8 cellular contexts compared by ENCODE assay signal in the genomic region with DNA sequence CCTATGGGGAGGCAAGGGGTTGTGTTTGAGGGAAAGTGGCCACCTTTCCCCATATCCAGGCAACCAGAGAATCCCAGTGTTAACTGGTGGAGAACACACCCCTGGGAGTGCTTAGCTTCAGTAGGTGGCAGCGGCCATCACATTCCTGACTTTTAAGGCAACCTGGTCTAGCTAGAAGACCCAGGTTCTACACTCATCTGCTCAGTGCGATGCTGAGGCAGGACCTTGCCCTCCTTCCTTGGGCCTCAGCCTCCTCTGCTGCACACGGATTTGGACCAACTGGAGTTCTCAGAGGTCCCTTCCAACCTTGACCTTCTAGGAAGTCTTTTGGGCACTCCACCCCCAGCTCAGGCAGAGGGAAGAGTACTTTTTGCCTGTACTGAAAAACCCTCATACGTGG. TPM values are rescaled to one million over a fixed set of nuclear protein-coding genes. Genes with fewer than 3 reads are reported as not detected.
DNase-seq lines count a peak whose midpoint lies in the region; ATAC-seq, FAIRE-seq and TF ChIP-seq lines count a peak whose summit lies in the region.

No MANE protein-coding gene starts in this region.

- H3K9me1 ChIP-seq in endothelial cell of umbilical vein (replicated peaks; ENCODE audit: control insufficient read depth, extremely low read depth, insufficient read depth, low read length): no peaks in the 10 kb centered on the region

- peak; percentile 10 for TF ChIP-seq POLR2A in endothelial cell of umbilical vein (IDR thresholded peaks at IDR 0.05; ENCODE audit: low read depth, low read length)

- H3F3A ChIP-seq in DOHH2 (ENCODE audit: control insufficient read depth, insufficient read depth) (peaks cover 32% of the 10 kb centered on the region), SU-DHL-6 (ENCODE audit: insufficient read depth) (peaks cover 70% of the 10 kb centered on the region)

- H3K9me2 ChIP-seq in DOHH2 (replicated peaks; ENCODE audit: control insufficient read depth, low read length) (no peaks in the 10 kb centered on the region), SU-DHL-6 (replicated peaks; ENCODE audit: insufficient read depth, low read length) (no peaks in the 10 kb centered on the region)

- H2AFZ ChIP-seq in SU-DHL-6 (ENCODE audit: low read depth, low read length, severe bottlenecking) (no peak overlapping the region), endothelial cell of umbilical vein (ENCODE audit: low read depth, low read length) (no peak overlapping the region)

- H4K20me1 ChIP-seq in DOHH2 (ENCODE audit: control insufficient read depth, insufficient read depth, low read depth, low read length) (peaks cover 3% of the 10 kb centered on the region; the same call in 1 of the 2 replicates), SU-DHL-6 (ENCODE audit: low read depth, low read length) (no peaks in the 10 kb centered on the region; the same call in 1 of the 2 replicates), endothelial cell of umbilical vein (replicated peaks; ENCODE audit: control insufficient read depth, extremely low read depth, insufficient read depth, low read length) (no peaks in the 10 kb centered on the region)

- CTCF ChIA-PET in endothelial cell of umbilical vein (lab: Charles Lee): interaction anchor here (0.7 to 8.5 kb wide), 11 partner anchors 9 to 151 kb away, joined by 3 to 149 read pairs (median 9); a partner anchor contains a TSS

- H3K79me2 ChIP-seq in DOHH2 (ENCODE audit: control insufficient read depth, low read length) (peaks cover 81% of the 10 kb centered on the region), SU-DHL-6 (ENCODE audit: insufficient read depth, low read length) (peaks cover 48% of the 10 kb centered on the region), endothelial cell of umbilical vein (ENCODE audit: control insufficient read depth, insufficient read depth, low read length) (peaks cover 47% of the 10 kb centered on the region)

- peak overlapping the region; percentile 76 for H3K4me2 ChIP-seq in DOHH2 (ENCODE audit: low read length)
- H3K4me2 ChIP-seq in SU-DHL-6 (ENCODE audit: low read depth, low read length, poor library complexity, severe bottlenecking): peak overlapping the region; percentile 68
- H3K4me2 ChIP-seq in endothelial cell of umbilical vein (ENCODE audit: insufficient read depth, low read length): no peak overlapping the region

- no peak for ATAC-seq in GM21529 (IDR thresholded peaks at IDR 0.05; ENCODE audit: unreplicated experiment)

- DNase-seq in endothelial cell of umbilical vein (ENCODE audit: low read depth, low spot score): no peak
- no peak for DNase-seq in skeletal muscle cell (ENCODE audit: low read depth)
- DNase-seq in cortex of kidney (lab: John Stamatoyannopoulos, UW): no peak
- no peak for DNase-seq in NCI-H446 (lab: John Stamatoyannopoulos, UW)
- no peak for DNase-seq in AG08396 (ENCODE audit: low spot score)

- peaks cover 79% of the 10 kb centered on the region for H3K36me3 ChIP-seq in DOHH2 (ENCODE audit: control insufficient read depth, low read length)
- peaks cover 14% of the 10 kb centered on the region; the same call in 1 of the 2 replicates for H3K36me3 ChIP-seq in SU-DHL-6 (ENCODE audit: low read length)
- peaks cover 17 to 27% of the 10 kb centered on the region in 2 experiments for H3K36me3 ChIP-seq in endothelial cell of umbilical vein (ENCODE audit: control insufficient read depth in 2 of 2, extremely low read depth in 1 of 2, insufficient read depth in 2 of 2, low read length in 2 of 2)

- FAIRE-seq in endothelial cell of umbilical vein (lab: Jason Lieb, UNC): no peak

- H3K27ac ChIP-seq in DOHH2 (ENCODE audit: low read depth, low read length) (peak overlapping the region; percentile 86), SU-DHL-6 (ENCODE audit: low read depth, low read length) (peak overlapping the region; percentile 83), endothelial cell of umbilical vein (ENCODE audit: insufficient read depth, low read depth, low read length) (no peak overlapping the region)

- no peaks in the 10 kb centered on the region for H3K27me3 ChIP-seq in DOHH2 (ENCODE audit: control insufficient read depth, low read length)
- no peaks in the 10 kb centered on the region for H3K27me3 ChIP-seq in SU-DHL-6 (ENCODE audit: low read length)
- no peaks in the 10 kb centered on the region for H3K27me3 ChIP-seq in endothelial cell of umbilical vein (ENCODE audit: control insufficient read depth in 2 of 2, insufficient read depth in 2 of 2, low read length in 2 of 2)

- dilution Hi-C loops in endothelial cell of umbilical vein (cut with MboI; ENCODE audit: extremely low pct_ligation_motif_present, low sequenced_read_pairs): no loop called here

- H3K4me3 ChIP-seq in DOHH2 (ENCODE audit: low read length): peak overlapping the region; percentile 95
- no peak overlapping the region for H3K4me3 ChIP-seq in SU-DHL-6 (ENCODE audit: insufficient read depth, low read length, poor library complexity, severe bottlenecking)
- no peak overlapping the region for H3K4me3 ChIP-seq in endothelial cell of umbilical vein (replicated peaks in 1 of 3; ENCODE audit: insufficient read depth in 1 of 3, low read depth in 1 of 3, low read length in 3 of 3)
- H3K4me3 ChIP-seq in skeletal muscle cell (ENCODE audit: low read depth, low read length): peak overlapping the region; percentile 97

- H3K9me3 ChIP-seq in DOHH2 (ENCODE audit: control insufficient read depth, insufficient read depth, low read length): no peaks in the 10 kb centered on the region
- no peaks in the 10 kb centered on the region for H3K9me3 ChIP-seq in SU-DHL-6 (ENCODE audit: insufficient read depth, low read length)
- no peaks in the 10 kb centered on the region for H3K9me3 ChIP-seq in endothelial cell of umbilical vein (replicated peaks; ENCODE audit: control insufficient read depth, insufficient read depth, low read length)

- BruUV-seq in endothelial cell of umbilical vein (replicated peaks; lab: Mats Ljungman, UMichigan): no TSS peak

- intact Hi-C loops in endothelial cell of umbilical vein (cut with micrococcal nuclease): no loop called here

- TF ChIP-seq CTCF in DOHH2 (IDR thresholded peaks at IDR 0.05; ENCODE audit: low read depth, low read length, poor library complexity, severe bottlenecking) (no peak), SU-DHL-6 (IDR thresholded peaks at IDR 0.05; ENCODE audit: insufficient read depth, low read length, poor library complexity, severe bottlenecking) (no peak), endothelial cell of umbilical vein (IDR thresholded peaks at IDR 0.05; ENCODE audit: extremely low read depth in 1 of 2, insufficient read depth in 1 of 2, low read depth in 1 of 2, low read length in 2 of 2) (no peak)

- POLR2A ChIA-PET in endothelial cell of umbilical vein (lab: Charles Lee): interaction anchor here (1.2 kb wide), 1 partner anchor 17 kb away, joined by 3 read pairs; a partner anchor contains a TSS

- H3K4me1 ChIP-seq in DOHH2 (ENCODE audit: control insufficient read depth, low read length) (peaks cover 78% of the 10 kb centered on the region), endothelial cell of umbilical vein (ENCODE audit: control insufficient read depth, extremely low read depth, insufficient read depth, low read length) (peaks cover 34% of the 10 kb centered on the region)

- H3K9ac ChIP-seq in SU-DHL-6 (ENCODE audit: low read length) (peak overlapping the region; percentile 91), endothelial cell of umbilical vein (replicated peaks; ENCODE audit: extremely low read depth, insufficient read depth, low read length) (no peak overlapping the region)

TF ChIP-seq in endothelial cell of umbilical vein, 7 proteins besides CTCF, POLR2A, EP300 and RAD21 (continues in another document):
- TF ChIP-seq POLR2AphosphoS5 (IDR thresholded peaks at IDR 0.05; ENCODE audit: insufficient read depth, low read depth, low read length) (no peak), JUN (IDR thresholded peaks at IDR 0.05; ENCODE audit: borderline replicate concordance, insufficient read depth, insufficient read length, low read depth) (no peak)

RNA-seq across cellular contexts. Expression of a gene that starts 3.0 kb away (rescaled TPM):
- total RNA-seq in endothelial cell of umbilical vein: 87.5 and 96.7 TPM in 2 replicates
- polyA plus RNA-seq in endothelial cell of umbilical vein: 97.0 and 98.7 TPM in 2 replicates
- polyA plus RNA-seq in endothelial cell of umbilical vein (2011; cell fraction: cytosol; rRNA removed): 80.5 and 93.5 TPM in 2 replicates
- 53.2 and 56.7 TPM in 2 replicates for polyA plus RNA-seq in endothelial cell of umbilical vein (2011; cell fraction: nucleus; rRNA removed)
- polyA plus RNA-seq in endothelial cell of umbilical vein (2012): 87.3 and 94.2 TPM in 2 replicates
- polyA minus RNA-seq in endothelial cell of umbilical vein: 41.5 and 52.5 TPM in 2 replicates
- polyA minus RNA-seq in endothelial cell of umbilical vein (2011; cell fraction: cytosol; rRNA and poly(A)+ RNA removed): 48.2 TPM
- 24.4 and 25.3 TPM in 2 replicates for polyA minus RNA-seq in endothelial cell of umbilical vein (2011; cell fraction: nucleus; rRNA and poly(A)+ RNA removed)

RNA-seq across cellular contexts. Expression of a gene that starts 17.3 kb away (rescaled TPM):
- 41.8 and 45.7 TPM in 2 replicates for total RNA-seq in endothelial cell of umbilical vein
- polyA plus RNA-seq in endothelial cell of umbilical vein: 32.9 and 33.1 TPM in 2 replicates
- 33.9 and 42.1 TPM in 2 replicates for polyA plus RNA-seq in endothelial cell of umbilical vein (2011; cell fraction: cytosol; rRNA removed)
- polyA plus RNA-seq in endothelial cell of umbilical vein (2011; cell fraction: nucleus; rRNA removed): 45.7 and 60.4 TPM in 2 replicates
- 30.0 and 38.9 TPM in 2 replicates for polyA plus RNA-seq in endothelial cell of umbilical vein (2012)
- polyA minus RNA-seq in endothelial cell of umbilical vein: 25.0 and 35.0 TPM in 2 replicates
- 36.4 TPM for polyA minus RNA-seq in endothelial cell of umbilical vein (2011; cell fraction: cytosol; rRNA and poly(A)+ RNA removed)
- polyA minus RNA-seq in endothelial cell of umbilical vein (2011; cell fraction: nucleus; rRNA and poly(A)+ RNA removed): 15.7 and 16.9 TPM in 2 replicates

RNA-seq across cellular contexts. Expression of a gene that starts 17.7 kb away (rescaled TPM):
- total RNA-seq in endothelial cell of umbilical vein: 25.5 and 30.4 TPM in 2 replicates
- 34.8 and 37.8 TPM in 2 replicates for polyA plus RNA-seq in endothelial cell of umbilical vein
- 34.4 and 35.1 TPM in 2 replicates for polyA plus RNA-seq in endothelial cell of umbilical vein (2011; cell fraction: cytosol; rRNA removed)
- polyA plus RNA-seq in endothelial cell of umbilical vein (2011; cell fraction: nucleus; rRNA removed): 27.9 and 28.7 TPM in 2 replicates
- polyA plus RNA-seq in endothelial cell of umbilical vein (2012): 30.1 and 36.2 TPM in 2 replicates
- 45.6 and 53.3 TPM in 2 replicates for polyA minus RNA-seq in endothelial cell of umbilical vein
- polyA minus RNA-seq in endothelial cell of umbilical vein (2011; cell fraction: cytosol; rRNA and poly(A)+ RNA removed): 17.7 TPM
- 18.3 and 27.9 TPM in 2 replicates for polyA minus RNA-seq in endothelial cell of umbilical vein (2011; cell fraction: nucleus; rRNA and poly(A)+ RNA removed)

RNA-seq across cellular contexts. Expression of a gene that starts 43.4 kb away (rescaled TPM):
- 4.1 and 4.5 TPM in 2 replicates for total RNA-seq in endothelial cell of umbilical vein
- 2.1 and 2.4 TPM in 2 replicates for polyA plus RNA-seq in endothelial cell of umbilical vein
- 1.2 and 1.9 TPM in 2 replicates for polyA plus RNA-seq in endothelial cell of umbilical vein (2011; cell fraction: cytosol; rRNA removed)
- 10.6 and 11.7 TPM in 2 replicates for polyA plus RNA-seq in endothelial cell of umbilical vein (2011; cell fraction: nucleus; rRNA removed)
- polyA plus RNA-seq in endothelial cell of umbilical vein (2012): 4.1 and 4.6 TPM in 2 replicates
- polyA minus RNA-seq in endothelial cell of umbilical vein: 4.4 and 5.0 TPM in 2 replicates
- 2.4 TPM for polyA minus RNA-seq in endothelial cell of umbilical vein (2011; cell fraction: cytosol; rRNA and poly(A)+ RNA removed)
- polyA minus RNA-seq in endothelial cell of umbilical vein (2011; cell fraction: nucleus; rRNA and poly(A)+ RNA removed): 7.1 and 9.0 TPM in 2 replicates

Comparison
In these comparisons a context has a peak if more than half of its experiments do, and no peak if none do; other contexts are left out.
1. H3K4me3 ChIP-seq: peak in DOHH2 (single experiment) and skeletal muscle cell (single experiment); none in SU-DHL-6 (single experiment) and endothelial cell of umbilical vein (0 of 3).